15 cellular contexts compared by ENCODE assay signal in genomic region chr3:175383366-175383765, GRCh38.
"Had no signal": no experiment of that assay in that cellular context is flagged by ENCODE, and none has a peak within 500 bp of the region (broad histone marks: within the 10 kb centered on the region; RNA-seq: fewer than 3 reads in every experiment).

No MANE protein-coding gene starts in this region.

- H3K4me3 ChIP-seq: gastrocnemius medialis, heart right ventricle, left ventricle myocardium inferior, ovary had no signal

- H3K36me3 ChIP-seq: gastrocnemius medialis, heart right ventricle, left ventricle myocardium inferior, ovary had no signal

- H3K4me1 ChIP-seq: gastrocnemius medialis, left ventricle myocardium inferior had no signal

- H3K27me3 ChIP-seq: gastrocnemius medialis, heart right ventricle, ovary had no signal

- DNase-seq: activated CD4-positive, alpha-beta T cell treated with anti-CD3 and anti-CD28 coated beads for 36 hours; activated CD8-positive, alpha-beta memory T cell treated with anti-CD3 and anti-CD28 coated beads, Interleukin-2, amount 50 U/mL, for 48 hours; activated CD8-positive, alpha-beta T cell treated with anti-CD3 and anti-CD28 coated beads for 36 hours; activated naive CD4-positive, alpha-beta T cell treated with Interleukin-2 at 50 U/mL for 16 hours; activated naive CD8-positive, alpha-beta T cell treated with anti-CD3 and anti-CD28 coated beads, Interleukin-2, amount 50 U/mL, for 24 hours; dermis blood vessel endothelial cell; erythroblast; gastrocnemius medialis; heart right ventricle; left ventricle myocardium inferior; mesendoderm; ovary; stimulated activated CD4-positive, alpha-beta T cell treated with anti-CD3 and anti-CD28 coated beads, Interleukin-15, amount 100 ng/mL, for 24 hours; T-cell had no signal

- ATAC-seq: activated CD4-positive, alpha-beta T cell treated with anti-CD3 and anti-CD28 coated beads for 36 hours; activated CD8-positive, alpha-beta T cell treated with anti-CD3 and anti-CD28 coated beads for 36 hours; activated naive CD8-positive, alpha-beta T cell treated with anti-CD3 and anti-CD28 coated beads, Interleukin-2, amount 50 U/mL, for 24 hours; gastrocnemius medialis; heart right ventricle; T-cell had no signal

- H3K27ac ChIP-seq: gastrocnemius medialis, heart right ventricle, left ventricle myocardium inferior, ovary, VCaP had no signal

- H3K9me3 ChIP-seq: gastrocnemius medialis, heart right ventricle, left ventricle myocardium inferior, ovary had no signal
